ENCODE assay signal across 18 cellular contexts in the genomic region with DNA sequence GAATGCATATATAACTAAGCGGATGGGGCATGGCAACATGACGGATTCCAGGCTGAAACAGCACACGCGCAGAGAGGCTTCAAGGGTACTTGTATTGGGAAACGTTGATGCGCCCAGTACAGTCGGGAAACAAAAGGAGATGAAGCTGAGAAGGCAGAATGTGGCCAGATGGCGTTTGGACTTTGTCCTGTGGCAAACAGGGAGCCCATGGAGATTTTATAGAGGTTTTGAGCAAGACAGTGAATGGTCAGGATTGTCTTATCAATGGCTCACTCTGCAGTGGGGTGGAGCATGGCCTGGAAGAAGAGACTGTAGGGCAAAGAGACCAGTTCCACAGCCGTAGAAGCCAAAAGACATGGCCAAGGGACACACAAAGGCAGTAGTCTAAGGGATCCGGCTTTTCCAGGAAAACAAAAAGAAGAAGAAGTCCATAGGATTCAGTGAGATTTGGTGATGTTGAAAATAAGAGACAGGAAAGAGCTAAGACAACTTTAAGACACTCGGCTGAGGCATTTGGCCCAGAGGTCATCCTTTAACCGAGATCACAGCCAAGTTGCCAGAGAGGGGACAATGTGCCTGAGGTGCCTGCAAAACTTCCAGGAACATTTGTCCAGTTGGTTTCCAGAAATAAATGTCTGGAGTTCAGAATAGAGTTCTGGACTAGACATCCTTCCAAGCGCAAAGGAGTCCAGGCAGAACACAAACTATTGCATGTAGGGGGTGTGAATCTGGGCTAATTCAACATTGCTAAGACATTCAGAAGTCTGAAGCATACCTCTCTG.
"Had no signal": no experiment of that assay in that cellular context is flagged by ENCODE, and none has a peak within 500 bp of the region (broad histone marks: within the 10 kb centered on the region; RNA-seq: fewer than 3 reads in every experiment).

No MANE protein-coding gene starts in this region.

- H3K36me3 Mint-ChIP-seq: memory B cell; naive thymus-derived CD4-positive, alpha-beta T cell; neural progenitor cell; type B pancreatic cell had no signal

- H3K4me3 ChIP-seq: coronary artery, left ventricle myocardium inferior, neural progenitor cell, prostate gland, smooth muscle cell had no signal

- H3K9me3 ChIP-seq: left ventricle myocardium inferior, prostate gland had no signal

- H3K4me1 ChIP-seq: prostate gland had no signal

- H3K9ac ChIP-seq: neural progenitor cell had no signal

- DNase-seq: activated CD4-positive, alpha-beta T cell treated with anti-CD3 and anti-CD28 coated beads, Interleukin-2, amount 50 U/mL, for 4 hours; activated effector memory CD4-positive, alpha-beta T cell treated with anti-CD3 and anti-CD28 coated beads, Interleukin-2, amount 50 U/mL, for 16 hours; activated naive CD4-positive, alpha-beta T cell treated with anti-CD3 and anti-CD28 coated beads, Interleukin-2, amount 50 U/mL, for 16 hours; activated T-cell treated with anti-CD3 and anti-CD28 coated beads, Interleukin-2, amount 50 U/mL, for 72 hours; aorta; head of caudate nucleus; left ventricle myocardium inferior; naive thymus-derived CD4-positive, alpha-beta T cell; right cardiac atrium; stimulated activated CD4-positive, alpha-beta T cell treated with anti-CD3 and anti-CD28 coated beads, Interleukin-4, amount 100 ng/mL, for 1 hour; stimulated activated naive CD8-positive, alpha-beta T cell treated with anti-CD3 and anti-CD28 coated beads, Interleukin-15, amount 100 ng/mL, for 72 hours had no signal

- H3K9me3 Mint-ChIP-seq: activated T-cell treated with anti-CD3 and anti-CD28 coated beads, Interleukin-2, amount 50 U/mL, for 72 hours; central memory CD8-positive, alpha-beta T cell; memory B cell; naive thymus-derived CD4-positive, alpha-beta T cell; neural progenitor cell; stimulated activated naive CD8-positive, alpha-beta T cell treated with anti-CD3 and anti-CD28 coated beads, Interleukin-15, amount 100 ng/mL, for 72 hours; type B pancreatic cell had no signal

- H3K27me3 ChIP-seq: neural progenitor cell had no signal

- H3K27ac Mint-ChIP-seq: activated T-cell treated with anti-CD3 and anti-CD28 coated beads, Interleukin-2, amount 50 U/mL, for 72 hours; memory B cell; naive thymus-derived CD4-positive, alpha-beta T cell; neural progenitor cell; stimulated activated naive CD8-positive, alpha-beta T cell treated with anti-CD3 and anti-CD28 coated beads, Interleukin-15, amount 100 ng/mL, for 72 hours; type B pancreatic cell had no signal

- H3K27me3 Mint-ChIP-seq: stimulated activated naive CD8-positive, alpha-beta T cell treated with anti-CD3 and anti-CD28 coated beads, Interleukin-15, amount 100 ng/mL, for 72 hours; type B pancreatic cell had no signal

- H3K27ac ChIP-seq: coronary artery, left ventricle myocardium inferior, neural progenitor cell, prostate gland had no signal

- H3K36me3 ChIP-seq: left ventricle myocardium inferior, neural progenitor cell, prostate gland had no signal

- ATAC-seq: activated T-cell treated with anti-CD3 and anti-CD28 coated beads, Interleukin-2, amount 50 U/mL, for 72 hours; naive thymus-derived CD4-positive, alpha-beta T cell; right cardiac atrium; stimulated activated naive CD8-positive, alpha-beta T cell treated with anti-CD3 and anti-CD28 coated beads, Interleukin-15, amount 100 ng/mL, for 72 hours had no signal

- H3K4me3 Mint-ChIP-seq: activated T-cell treated with anti-CD3 and anti-CD28 coated beads, Interleukin-2, amount 50 U/mL, for 72 hours; central memory CD8-positive, alpha-beta T cell; memory B cell; naive thymus-derived CD4-positive, alpha-beta T cell; neural progenitor cell; stimulated activated naive CD8-positive, alpha-beta T cell treated with anti-CD3 and anti-CD28 coated beads, Interleukin-15, amount 100 ng/mL, for 72 hours; type B pancreatic cell had no signal

- H3K4me1 Mint-ChIP-seq: central memory CD8-positive, alpha-beta T cell had no signal
